In genomic region chr12:71636704-71637115, GRCh38 we compare ENCODE assay signal across 8 cellular contexts. TPM values are rescaled to one million over a fixed set of nuclear protein-coding genes. Genes with fewer than 3 reads are reported as not detected.
DNase-seq lines count a peak whose midpoint lies in the region; ATAC-seq, FAIRE-seq and TF ChIP-seq lines count a peak whose summit lies in the region.

No MANE protein-coding gene starts in this region.

- H3K9ac ChIP-seq in K562 (ENCODE audit: insufficient read depth in 1 of 2, low read depth in 2 of 2, low read length in 2 of 2) (no peak overlapping the region), keratinocyte (ENCODE audit: control insufficient read depth, extremely low read depth, insufficient read depth, low read length) (no peak overlapping the region)

- H3K36me3 ChIP-seq in K562 (ENCODE audit: control insufficient read depth, insufficient read depth, low read length): peaks cover 97% of the 10 kb centered on the region
- H3K36me3 ChIP-seq in keratinocyte (ENCODE audit: control insufficient read depth in 2 of 2, extremely low read depth in 1 of 2, insufficient read depth in 2 of 2, low read length in 2 of 2): peaks cover 18 to 41% of the 10 kb centered on the region in 2 experiments
- H3K36me3 ChIP-seq in tibial artery: peaks cover 68 to 76% (median 72%) of the 10 kb centered on the region in 3 donors

- no peak overlapping the region for H2AFZ ChIP-seq in K562 (ENCODE audit: low read depth, low read length)
- no peak overlapping the region for H2AFZ ChIP-seq in keratinocyte (ENCODE audit: control insufficient read depth, low read length)

- peaks cover 0 to 1% of the 10 kb centered on the region in 2 experiments; a peak in 2 of 5 replicates for H3K4me1 ChIP-seq in K562 (replicated peaks in 1 of 2; ENCODE audit: control insufficient read depth in 2 of 2, insufficient read depth in 2 of 2, low read length in 2 of 2)
- no peaks in the 10 kb centered on the region for H3K4me1 ChIP-seq in keratinocyte (ENCODE audit: control insufficient read depth, extremely low read depth, insufficient read depth, low read length)
- peaks cover 0 to 20% (median 0%) of the 10 kb centered on the region in 4 donors for H3K4me1 ChIP-seq in tibial artery

- H3K9me3 ChIP-seq in K562 (replicated peaks; ENCODE audit: control insufficient read depth, insufficient read depth, low read depth, low read length): no peaks in the 10 kb centered on the region
- H3K9me3 ChIP-seq in keratinocyte (ENCODE audit: control insufficient read depth, low read depth, low read length): no peaks in the 10 kb centered on the region
- no peaks in the 10 kb centered on the region for H3K9me3 ChIP-seq in tibial artery

- TF ChIP-seq EP300 in K562 (IDR thresholded peaks at IDR 0.05; ENCODE audit: low read length): no peak

- DNase-seq in CD1c-positive myeloid dendritic cell (ENCODE audit: extremely low spot score) (peak; percentile 69), HuH-7 (ENCODE audit: low spot score) (peak; percentile 22), NOMO-1 (lab: John Stamatoyannopoulos, UW; ENCODE audit: unreplicated experiment in 2 of 2) (peak; percentile 30 to 60), K562 (ENCODE audit: extremely low read depth in 1 of 4, low spot score in 3 of 4) (peak; percentile 42 to 70 (median 49)), keratinocyte (ENCODE audit: low read depth, low spot score) (peak; percentile 26), tibial artery (no peak)

- in situ Hi-C loops in K562 (cut with MboI): no loop called here

- TF ChIP-seq RAD21 in K562 (CRISPR knock-in tag; conservative IDR thresholded peaks at IDR 0.05 in 1 of 2, IDR thresholded peaks at IDR 0.05 in 1 of 2): peak; percentile 42 to 64; a peak in 3 of 4 replicates

- H4K20me1 ChIP-seq in K562 (replicated peaks; ENCODE audit: control insufficient read depth, insufficient read depth, low read length): no peaks in the 10 kb centered on the region
- H4K20me1 ChIP-seq in keratinocyte (ENCODE audit: control insufficient read depth, extremely low read depth, insufficient read depth, low read length): no peaks in the 10 kb centered on the region

- POLR2A ChIA-PET in K562 (lab: Yijun Ruan, JAX): interaction anchor here (0.6 to 1.3 kb wide), 8 partner anchors 10 to 1040 kb away, joined by 3 to 8 read pairs (median 4); no protein-coding TSS in a partner anchor

- no peak overlapping the region for H3K27ac ChIP-seq in K562 (ENCODE audit: extremely low read depth, low read depth, low read length)
- no peak overlapping the region for H3K27ac ChIP-seq in keratinocyte (ENCODE audit: control insufficient read depth, insufficient read depth, low read length)
- no peak overlapping the region for H3K27ac ChIP-seq in tibial artery

- intact Hi-C loops in K562 (cut with micrococcal nuclease) (loop anchor here (2.0 to 10.0 kb wide), 2 partner anchors 222 to 422 kb away; no protein-coding TSS in a partner anchor), tibial artery (cut with DNase I; ENCODE audit: low total_unique reads) (no loop called here)

- no TSS peak for BruUV-seq in K562 (replicated peaks; lab: Mats Ljungman, UMichigan)

- CTCF ChIA-PET in K562 (lab: Yijun Ruan, JAX; ENCODE audit: low intra/inter-chr PET ratio): interaction anchor here (0.6 to 2.3 kb wide), 3 partner anchors 110 to 419 kb away, joined by 3 to 7 read pairs (median 3); no protein-coding TSS in a partner anchor

- ATAC-seq in GM18517 (IDR thresholded peaks at IDR 0.05; ENCODE audit: unreplicated experiment) (peak; percentile 66), K562 (peak; percentile 66; the same call in 2 of the 3 replicates), GM21786 (IDR thresholded peaks at IDR 0.05; ENCODE audit: unreplicated experiment) (no peak)

- WGBS in K562 (ENCODE audit: insufficient coverage, low coverage, missing lambda C conversion rate): 28% methylated on average over 3 of the region's 3 CpGs

- TF ChIP-seq CTCF in K562 (IDR thresholded peaks at IDR 0.05 in 2 of 3, conservative IDR thresholded peaks at IDR 0.05 in 1 of 3; ENCODE audit: insufficient read depth in 2 of 3, low read depth in 1 of 3, low read length in 3 of 3): peak; percentile 43 to 68 (median 66); a peak in 5 of 6 replicates
- peak in 2 of 3 experiments; percentile 64 to 73 for TF ChIP-seq CTCF in keratinocyte (optimal IDR thresholded peaks at IDR 0.05 in 1 of 3, IDR thresholded peaks at IDR 0.05 in 1 of 3, conservative IDR thresholded peaks at IDR 0.05 in 1 of 3; ENCODE audit: extremely low read depth in 1 of 3, insufficient read depth in 2 of 3, low read length in 3 of 3)
- peak; percentile 65 to 76 for TF ChIP-seq CTCF in tibial artery (IDR thresholded peaks at IDR 0.05)

- no peak overlapping the region for H3K4me3 ChIP-seq in K562
- no peak overlapping the region for H3K4me3 ChIP-seq in keratinocyte (ENCODE audit: control insufficient read depth in 2 of 3, extremely low read depth in 1 of 3, insufficient read depth in 2 of 3, low read depth in 1 of 3, low read length in 3 of 3)
- H3K4me3 ChIP-seq in tibial artery: no peak overlapping the region

- H3K27me3 ChIP-seq in K562 (ENCODE audit: control insufficient read depth in 2 of 2, insufficient read depth in 2 of 2, low read length in 2 of 2) (no peaks in the 10 kb centered on the region), keratinocyte (ENCODE audit: control insufficient read depth, extremely low read depth, insufficient read depth, low read length) (no peaks in the 10 kb centered on the region), tibial artery (no peaks in the 10 kb centered on the region)

- H3K9me1 ChIP-seq in K562 (ENCODE audit: control insufficient read depth, insufficient read depth, low read length): no peaks in the 10 kb centered on the region
- no peaks in the 10 kb centered on the region for H3K9me1 ChIP-seq in keratinocyte (ENCODE audit: control insufficient read depth, extremely low read depth, insufficient read depth, low read length)

- TF ChIP-seq POLR2A in K562 (conservative IDR thresholded peaks at IDR 0.05): no peak

- FAIRE-seq in K562 (lab: Jason Lieb, UNC): peak; percentile 74
- FAIRE-seq in keratinocyte (lab: Jason Lieb, UNC): peak; percentile 85

- dilution Hi-C loops in keratinocyte (cut with MboI; ENCODE audit: extremely low pct_ligation_motif_present, low sequenced_read_pairs): no loop called here

- no peak overlapping the region for H3K4me2 ChIP-seq in K562 (ENCODE audit: insufficient read depth, low read length)
- no peak overlapping the region for H3K4me2 ChIP-seq in keratinocyte (ENCODE audit: control insufficient read depth, extremely low read depth, insufficient read depth, low read depth, low read length)

- H3K79me2 ChIP-seq in K562 (ENCODE audit: control insufficient read depth, insufficient read depth, low read length) (no peaks in the 10 kb centered on the region; the same call in 2 of the 3 replicates), keratinocyte (ENCODE audit: control insufficient read depth, insufficient read depth, low read length) (peaks cover 8% of the 10 kb centered on the region)

RNA-seq across cellular contexts. Expression of gene ZFC3H1, which starts 26.9 kb away (rescaled TPM):
- 104 and 486 TPM in 2 replicates for total RNA-seq in K562 (2011; cell fraction: chromatin; rRNA removed; ENCODE audit: low replicate concordance)
- 44.4 and 56.6 TPM in 2 replicates for total RNA-seq in K562 (2011; cell fraction: nucleolus; rRNA removed)
- 103 and 125 TPM in 2 replicates for total RNA-seq in K562 (2011; cell fraction: nucleoplasm; rRNA removed)
- 19.4 and 20.9 TPM in 2 replicates for total RNA-seq in K562 (2014; rRNA removed)
- total RNA-seq in K562 (2014; rRNA removed; fragmentation: Illumina TruSeq; extraction: Trizol): 21.5 and 21.7 TPM in 2 replicates
- total RNA-seq in K562 (2015; rRNA removed; fragmentation: Illumina TruSeq; extraction: Trizol): 20.8 and 22.1 TPM in 2 replicates
- 30.4 and 35.8 TPM in 2 replicates for total RNA-seq in K562 (2021)
- 80.5 and 89.5 TPM in 2 replicates for polyA plus RNA-seq in K562 (2011; rRNA removed)
- 11.3 and 34.8 TPM in 2 replicates for polyA plus RNA-seq in K562 (2011; cell fraction: cytosol; rRNA removed)
- polyA plus RNA-seq in K562 (2011; cell fraction: nucleus; rRNA removed): 133 and 257 TPM in 2 replicates
- polyA plus RNA-seq in K562 (2012): 18.2 and 37.0 TPM in 2 replicates
- 43.5 and 74.9 TPM in 2 replicates for polyA plus RNA-seq in K562 (2014; fragmentation: Illumina TruSeq; extraction: Trizol)
- 10 to 100 TPM; 14.8 to 16.7 TPM for polyA plus RNA-seq in K562 (2014; fragmentation: Nextera tagmentation; extraction: Ambion mirVana)
- 57.6 and 63.2 TPM in 2 replicates for polyA plus RNA-seq in K562 (2014; rRNA removed)
- 49.3 and 70.4 TPM in 2 replicates for polyA minus RNA-seq in K562 (2011; rRNA and poly(A)+ RNA removed)
- 16.2 and 21.0 TPM in 2 replicates for polyA minus RNA-seq in K562 (2011; cell fraction: cytosol; rRNA and poly(A)+ RNA removed)
- polyA minus RNA-seq in K562 (2011; cell fraction: nucleus; rRNA and poly(A)+ RNA removed): 82.8 and 167 TPM in 2 replicates
- 20.3 to 56.3 TPM (median 39.3 TPM) in 3 replicates for polyA plus RNA-seq in keratinocyte
- 30.1 TPM for polyA plus RNA-seq in keratinocyte (2011; ENCODE audit: low read depth)
- 10.1 and 25.5 TPM in 2 replicates for polyA plus RNA-seq in keratinocyte (2011; cell fraction: cytosol; rRNA removed)
- polyA plus RNA-seq in keratinocyte (2011; cell fraction: nucleus; rRNA removed): 131 and 172 TPM in 2 replicates
- 13.5 and 26.3 TPM in 2 replicates for polyA plus RNA-seq in keratinocyte (2012; ENCODE audit: low replicate concordance)
- 8.0 to 53.2 TPM (median 23.8 TPM) in 3 replicates for polyA minus RNA-seq in keratinocyte
- 8.2 TPM for polyA minus RNA-seq in keratinocyte (2011; cell fraction: cytosol; rRNA and poly(A)+ RNA removed)
- 52.9 and 98.6 TPM in 2 replicates for polyA minus RNA-seq in keratinocyte (2011; cell fraction: nucleus; rRNA and poly(A)+ RNA removed)

RNA-seq across cellular contexts. Expression of gene THAP2, which starts 27.4 kb away (rescaled TPM):
- 8.2 and 11.8 TPM in 2 replicates for total RNA-seq in K562 (2011; cell fraction: chromatin; rRNA removed; ENCODE audit: low replicate concordance)
- total RNA-seq in K562 (2011; cell fraction: nucleolus; rRNA removed): 5.0 TPM in 2 replicates
- 9.3 and 13.7 TPM in 2 replicates for total RNA-seq in K562 (2011; cell fraction: nucleoplasm; rRNA removed)
- total RNA-seq in K562 (2014; rRNA removed) (1.8 and 3.2 TPM in 2 replicates), K562 (2014; rRNA removed; fragmentation: Illumina TruSeq; extraction: Trizol) (6.4 and 8.1 TPM in 2 replicates), K562 (2015; rRNA removed; fragmentation: Illumina TruSeq; extraction: Trizol) (6.2 and 7.3 TPM in 2 replicates), K562 (2021) (4.0 and 5.7 TPM in 2 replicates)
- polyA plus RNA-seq in K562 (2011; rRNA removed) (7.3 and 8.0 TPM in 2 replicates), K562 (2014; fragmentation: Illumina TruSeq; extraction: Trizol) (6.0 and 6.8 TPM in 2 replicates), K562 (2014; fragmentation: Nextera tagmentation; extraction: Ambion mirVana) (10 to 100 TPM; 16.8 to 18.9 TPM), K562 (2014; rRNA removed) (5.6 and 8.4 TPM in 2 replicates), keratinocyte (1.2 to 4.4 TPM (median 2.7 TPM) in 3 replicates)
- 0.83 and 2.1 TPM in 2 replicates for polyA plus RNA-seq in K562 (2011; cell fraction: cytosol; rRNA removed)
- polyA plus RNA-seq in K562 (2011; cell fraction: nucleus; rRNA removed): 5.1 and 5.5 TPM in 2 replicates
- 3.6 and 4.9 TPM in 2 replicates for polyA plus RNA-seq in K562 (2012)
- polyA minus RNA-seq in K562 (2011; rRNA and poly(A)+ RNA removed): 3.1 and 5.8 TPM in 2 replicates
- polyA minus RNA-seq in K562 (2011; cell fraction: cytosol; rRNA and poly(A)+ RNA removed): 0.55 and 1.1 TPM in 2 replicates
- 6.7 and 14.9 TPM in 2 replicates for polyA minus RNA-seq in K562 (2011; cell fraction: nucleus; rRNA and poly(A)+ RNA removed)
- polyA plus RNA-seq in keratinocyte (2011; ENCODE audit: low read depth): 16.3 TPM
- polyA plus RNA-seq in keratinocyte (2011; cell fraction: cytosol; rRNA removed): 1.2 and 4.6 TPM in 2 replicates
- polyA plus RNA-seq in keratinocyte (2011; cell fraction: nucleus; rRNA removed): 6.7 and 10.0 TPM in 2 replicates
- 1.7 and 5.7 TPM in 2 replicates for polyA plus RNA-seq in keratinocyte (2012; ENCODE audit: low replicate concordance)
- 0.69 to 1.9 TPM in 2 of 3 replicates, not detected in the other for polyA minus RNA-seq in keratinocyte
- 0.58 TPM for polyA minus RNA-seq in keratinocyte (2011; cell fraction: cytosol; rRNA and poly(A)+ RNA removed)
- 1.8 and 4.7 TPM in 2 replicates for polyA minus RNA-seq in keratinocyte (2011; cell fraction: nucleus; rRNA and poly(A)+ RNA removed)

RNA-seq across cellular contexts. Expression of gene TMEM19, which starts 49.2 kb away (rescaled TPM):
- 14.9 and 22.9 TPM in 2 replicates for total RNA-seq in K562 (2011; cell fraction: chromatin; rRNA removed; ENCODE audit: low replicate concordance)
- total RNA-seq in K562 (2011; cell fraction: nucleolus; rRNA removed): 20.0 and 30.4 TPM in 2 replicates
- total RNA-seq in K562 (2011; cell fraction: nucleoplasm; rRNA removed): 22.7 and 25.7 TPM in 2 replicates
- 11.5 and 12.4 TPM in 2 replicates for total RNA-seq in K562 (2014; rRNA removed)
- 17.2 and 20.6 TPM in 2 replicates for total RNA-seq in K562 (2014; rRNA removed; fragmentation: Illumina TruSeq; extraction: Trizol)
- total RNA-seq in K562 (2015; rRNA removed; fragmentation: Illumina TruSeq; extraction: Trizol): 20.7 and 24.2 TPM in 2 replicates
- 14.1 and 15.7 TPM in 2 replicates for total RNA-seq in K562 (2021)
- polyA plus RNA-seq in K562 (2011; rRNA removed): 15.8 and 20.7 TPM in 2 replicates
- polyA plus RNA-seq in K562 (2011; cell fraction: cytosol; rRNA removed): 6.9 and 18.4 TPM in 2 replicates
- polyA plus RNA-seq in K562 (2011; cell fraction: nucleus; rRNA removed): 4.9 and 11.2 TPM in 2 replicates
- polyA plus RNA-seq in K562 (2012): 9.6 and 13.6 TPM in 2 replicates
- 8.2 and 8.8 TPM in 2 replicates for polyA plus RNA-seq in K562 (2014; fragmentation: Illumina TruSeq; extraction: Trizol)
- polyA plus RNA-seq in K562 (2014; fragmentation: Nextera tagmentation; extraction: Ambion mirVana): 10 to 100 TPM; 17.8 to 18.4 TPM
- 10.5 and 15.5 TPM in 2 replicates for polyA plus RNA-seq in K562 (2014; rRNA removed)
- 41.7 and 52.2 TPM in 2 replicates for polyA minus RNA-seq in K562 (2011; rRNA and poly(A)+ RNA removed)
- polyA minus RNA-seq in K562 (2011; cell fraction: cytosol; rRNA and poly(A)+ RNA removed): 6.5 and 15.3 TPM in 2 replicates
- 7.4 and 10.6 TPM in 2 replicates for polyA minus RNA-seq in K562 (2011; cell fraction: nucleus; rRNA and poly(A)+ RNA removed)
- polyA plus RNA-seq in keratinocyte: 25.4 to 38.8 TPM (median 36.5 TPM) in 3 replicates
- polyA plus RNA-seq in keratinocyte (2011; ENCODE audit: low read depth): 3.1 TPM
- 11.2 and 18.7 TPM in 2 replicates for polyA plus RNA-seq in keratinocyte (2011; cell fraction: cytosol; rRNA removed)
- 28.0 and 35.1 TPM in 2 replicates for polyA plus RNA-seq in keratinocyte (2011; cell fraction: nucleus; rRNA removed)
- polyA plus RNA-seq in keratinocyte (2012; ENCODE audit: low replicate concordance): 7.9 and 15.2 TPM in 2 replicates
- 8.4 to 60.1 TPM (median 58.2 TPM) in 3 replicates for polyA minus RNA-seq in keratinocyte
- 24.4 TPM for polyA minus RNA-seq in keratinocyte (2011; cell fraction: cytosol; rRNA and poly(A)+ RNA removed)
- 39.6 and 66.4 TPM in 2 replicates for polyA minus RNA-seq in keratinocyte (2011; cell fraction: nucleus; rRNA and poly(A)+ RNA removed)

Comparison
In these comparisons a context has a peak if more than half of its experiments do, and no peak if none do; other contexts are left out.
1. DNase-seq: peak in CD1c-positive myeloid dendritic cell (single experiment), HuH-7 (single experiment), NOMO-1 (2 of 2), K562 (4 of 4) and keratinocyte (single experiment); none in tibial artery (0 of 2).
2. Peak in every context shown above with its lines, with median percentiles within 50 percentile points of each other: CTCF ChIP-seq.